In the genomic region with DNA sequence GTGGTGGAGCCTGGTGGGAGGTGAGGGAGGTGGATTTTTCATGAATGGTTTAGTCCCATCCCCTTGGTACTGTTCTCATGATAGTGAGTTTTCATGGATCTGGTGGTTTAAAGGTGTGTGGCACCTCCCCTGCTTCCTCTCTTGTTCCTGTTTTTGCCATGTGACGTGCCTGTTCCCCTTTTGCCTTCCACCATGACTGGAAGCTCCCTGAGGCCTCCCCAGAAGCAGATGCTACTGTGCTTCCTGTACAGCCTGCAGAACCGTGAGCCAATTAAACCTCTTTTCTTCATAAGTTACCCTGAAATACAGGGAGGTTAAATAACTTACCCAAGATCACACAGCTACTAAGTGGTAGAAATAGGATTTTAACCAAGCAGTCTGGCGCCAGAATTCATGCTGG, we compare ENCODE assay signal across 1 cellular context.
TF ChIP-seq lines count a peak whose summit lies in the region.

No MANE protein-coding gene starts in this region.

TF ChIP-seq in IMR-90, 13 proteins besides CTCF, POLR2A, EP300 and RAD21:
- no peak for TF ChIP-seq FOS (IDR thresholded peaks at IDR 0.05; ENCODE audit: low read depth, low read length)
- no peak for TF ChIP-seq BHLHE40 (IDR thresholded peaks at IDR 0.05; ENCODE audit: low read depth, low read length)
- no peak for TF ChIP-seq RFX5 (IDR thresholded peaks at IDR 0.05; ENCODE audit: low read depth, low read length)
- no peak for TF ChIP-seq MAFK (IDR thresholded peaks at IDR 0.05; ENCODE audit: low read depth, low read length)
- TF ChIP-seq, protein P1, sequence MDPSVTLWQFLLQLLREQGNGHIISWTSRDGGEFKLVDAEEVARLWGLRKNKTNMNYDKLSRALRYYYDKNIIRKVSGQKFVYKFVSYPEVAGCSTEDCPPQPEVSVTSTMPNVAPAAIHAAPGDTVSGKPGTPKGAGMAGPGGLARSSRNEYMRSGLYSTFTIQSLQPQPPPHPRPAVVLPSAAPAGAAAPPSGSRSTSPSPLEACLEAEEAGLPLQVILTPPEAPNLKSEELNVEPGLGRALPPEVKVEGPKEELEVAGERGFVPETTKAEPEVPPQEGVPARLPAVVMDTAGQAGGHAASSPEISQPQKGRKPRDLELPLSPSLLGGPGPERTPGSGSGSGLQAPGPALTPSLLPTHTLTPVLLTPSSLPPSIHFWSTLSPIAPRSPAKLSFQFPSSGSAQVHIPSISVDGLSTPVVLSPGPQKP (IDR thresholded peaks at IDR 0.05; ENCODE audit: borderline replicate concordance, low read depth, low read length): no peak
- no peak for TF ChIP-seq CEBPB (IDR thresholded peaks at IDR 0.05; ENCODE audit: low read depth, low read length)
- no peak for TF ChIP-seq NFE2L2 (IDR thresholded peaks at IDR 0.05; ENCODE audit: low read depth, low read length)
- no peak for TF ChIP-seq MAZ (IDR thresholded peaks at IDR 0.05; ENCODE audit: borderline replicate concordance, low read depth, low read length)
- no peak for TF ChIP-seq RCOR1 (IDR thresholded peaks at IDR 0.05; ENCODE audit: insufficient replicate concordance, low read length)
- TF ChIP-seq, protein P2, sequence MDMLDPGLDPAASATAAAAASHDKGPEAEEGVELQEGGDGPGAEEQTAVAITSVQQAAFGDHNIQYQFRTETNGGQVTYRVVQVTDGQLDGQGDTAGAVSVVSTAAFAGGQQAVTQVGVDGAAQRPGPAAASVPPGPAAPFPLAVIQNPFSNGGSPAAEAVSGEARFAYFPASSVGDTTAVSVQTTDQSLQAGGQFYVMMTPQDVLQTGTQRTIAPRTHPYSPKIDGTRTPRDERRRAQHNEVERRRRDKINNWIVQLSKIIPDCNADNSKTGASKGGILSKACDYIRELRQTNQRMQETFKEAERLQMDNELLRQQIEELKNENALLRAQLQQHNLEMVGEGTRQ (IDR thresholded peaks at IDR 0.05; ENCODE audit: low read depth, low read length): no peak
- no peak for TF ChIP-seq MXI1 (IDR thresholded peaks at IDR 0.05; ENCODE audit: borderline replicate concordance, low read depth, low read length)
